ENCODE assay signal across 26 cellular contexts in genomic region chr10:103525901-103526300, GRCh38. TPM values are rescaled to one million over a fixed set of nuclear protein-coding genes. Genes with fewer than 3 reads are reported as not detected.
DNase-seq lines count a peak whose midpoint lies in the region; ATAC-seq and TF ChIP-seq lines count a peak whose summit lies in the region.
"Had no signal": no experiment of that assay in that cellular context is flagged by ENCODE, and none has a peak within 500 bp of the region (broad histone marks: within the 10 kb centered on the region; RNA-seq: fewer than 3 reads in every experiment).

No MANE protein-coding gene starts in this region.

- no peaks in the 10 kb centered on the region for H4K20me1 ChIP-seq in PC-3 (ENCODE audit: low read length)
- H4K20me1 ChIP-seq: BLaER1 treated with 17β-estradiol and CSF1 and Interleukin-3, amounts not matched to agents 10 nM and 100 nM had no signal

- H3K9me3 ChIP-seq in PC-3 (ENCODE audit: low read length) = no peaks in the 10 kb centered on the region

- intact Hi-C loops in PC-3 (cut with micrococcal nuclease) (no loop called here), left cardiac atrium (cut with DNase I) (no loop called here)

- no peaks in the 10 kb centered on the region for H3K27me3 ChIP-seq in PC-3 (ENCODE audit: low read length)
- no peaks in the 10 kb centered on the region for H3K27me3 ChIP-seq in foreskin keratinocyte
- H3K27me3 ChIP-seq: BLaER1 treated with 17β-estradiol and CSF1 and Interleukin-3, amounts not matched to agents 10 nM and 100 nM had no signal

- CTCF ChIA-PET in PC-3 (lab: Charles Lee) = no interaction called here

- ATAC-seq in PC-3 (no peak), foreskin keratinocyte (no peak), HG02852 (IDR thresholded peaks at IDR 0.05; ENCODE audit: unreplicated experiment) (no peak), HG02884 (IDR thresholded peaks at IDR 0.05; ENCODE audit: unreplicated experiment) (no peak), left cardiac atrium (no peak)

- no peaks in the 10 kb centered on the region for H3K79me2 ChIP-seq in PC-3 (ENCODE audit: low read length)

- H3K9ac ChIP-seq in PC-3 (ENCODE audit: low read length) = no peak overlapping the region
- H3K9ac ChIP-seq: BLaER1 treated with 17β-estradiol and CSF1 and Interleukin-3, amounts not matched to agents 10 nM and 100 nM had no signal

- H3K4me3 ChIP-seq in PC-3 (ENCODE audit: low read length) = no peak overlapping the region
- H3K4me3 ChIP-seq: BLaER1 treated with 17β-estradiol and CSF1 and Interleukin-3, amounts not matched to agents 10 nM and 100 nM; SK-N-MC had no signal

- TF ChIP-seq CTCF in PC-3 (conservative IDR thresholded peaks at IDR 0.05; ENCODE audit: low read depth, low read length) = no peak
- no peak for TF ChIP-seq CTCF in foreskin keratinocyte (conservative IDR thresholded peaks at IDR 0.05)

- H3K36me3 ChIP-seq in PC-3 (ENCODE audit: low read depth, low read length) = no peaks in the 10 kb centered on the region
- H3K36me3 ChIP-seq: BLaER1 treated with 17β-estradiol and CSF1 and Interleukin-3, amounts not matched to agents 10 nM and 100 nM had no signal

- POLR2A ChIA-PET in PC-3 (lab: Charles Lee; ENCODE audit: unreplicated experiment) = no interaction called here

- H3K27ac ChIP-seq in PC-3 (ENCODE audit: low read length) (peak overlapping the region; percentile 74), foreskin keratinocyte (peak overlapping the region; percentile 97)
- H3K27ac ChIP-seq: BLaER1 treated with 17β-estradiol and CSF1 and Interleukin-3, amounts not matched to agents 10 nM and 100 nM; SK-N-MC had no signal

- DNase-seq in ELR (ENCODE audit: low read depth) (peak; percentile 13), PC-3 (peak; percentile 11), foreskin keratinocyte (no peak), left cardiac atrium (no peak), COLO829 (ENCODE audit: low spot score) (no peak)
- DNase-seq: AML-193; CD4-positive, alpha-beta T cell; COR-L47; EL; GF-D8; KG1; MM.1S; NCI-H1417; NCI-H1694; NCI-H2029 treated with DMSO at 0.1 percent for 48 hours; NCI-H2227 treated with DMSO at 0.1 percent for 48 hours; NCI-H510A; NCI-H69; SIG-M5; SW 1271 had no signal

- BruUV-seq in PC-3 (replicated peaks; lab: Mats Ljungman, UMichigan) = no TSS peak

- no peaks in the 10 kb centered on the region for H3K9me2 ChIP-seq in PC-3 (replicated peaks; ENCODE audit: low read length)

- peaks cover 3% of the 10 kb centered on the region for H3F3A ChIP-seq in PC-3 (ENCODE audit: low read length, unreplicated experiment)

- H3K4me2 ChIP-seq in PC-3 (ENCODE audit: low read length) = no peak overlapping the region
- H3K4me2 ChIP-seq: BLaER1 treated with 17β-estradiol and CSF1 and Interleukin-3, amounts not matched to agents 10 nM and 100 nM had no signal

- H3K4me1 ChIP-seq in PC-3 (ENCODE audit: insufficient read depth, low read length) (peaks cover 18% of the 10 kb centered on the region), foreskin keratinocyte (peaks cover 10% of the 10 kb centered on the region)

- no peak overlapping the region for H2AFZ ChIP-seq in PC-3 (ENCODE audit: low read length)

RNA-seq across cellular contexts. Expression of gene NEURL1, which starts 32.4 kb away (rescaled TPM):
- 1.7 and 3.5 TPM in 2 replicates for total RNA-seq in PC-3 (2014; rRNA removed)
- total RNA-seq in foreskin keratinocyte = 0.18 and 0.24 TPM in 2 replicates
- 0.32 and 0.40 TPM in 2 replicates for polyA plus RNA-seq in foreskin keratinocyte
- under 1 TPM; 0.12 to 0.39 TPM for total RNA-seq in left cardiac atrium
- total RNA-seq: HT1080 had no signal

RNA-seq across cellular contexts. Expression of gene CALHM3, which starts 46.9 kb away (rescaled TPM):
- 2.3 and 4.1 TPM in 2 replicates for total RNA-seq in PC-3 (2014; rRNA removed)
- not detected in 2 replicates for total RNA-seq in foreskin keratinocyte
- polyA plus RNA-seq in foreskin keratinocyte = not detected in 2 replicates
- total RNA-seq in left cardiac atrium = not detected
- total RNA-seq: CD4-positive, alpha-beta T cell; H4; HT1080 had no signal

Comparison
In these comparisons a context has a peak if more than half of its experiments do, and no peak if none do; other contexts are left out.
1. DNase-seq: peak in ELR (single experiment) and PC-3 (single experiment); none in foreskin keratinocyte (0 of 2), left cardiac atrium (single experiment) and COLO829 (single experiment).